ENCODE assay signal across 2 cellular contexts in the genomic region with DNA sequence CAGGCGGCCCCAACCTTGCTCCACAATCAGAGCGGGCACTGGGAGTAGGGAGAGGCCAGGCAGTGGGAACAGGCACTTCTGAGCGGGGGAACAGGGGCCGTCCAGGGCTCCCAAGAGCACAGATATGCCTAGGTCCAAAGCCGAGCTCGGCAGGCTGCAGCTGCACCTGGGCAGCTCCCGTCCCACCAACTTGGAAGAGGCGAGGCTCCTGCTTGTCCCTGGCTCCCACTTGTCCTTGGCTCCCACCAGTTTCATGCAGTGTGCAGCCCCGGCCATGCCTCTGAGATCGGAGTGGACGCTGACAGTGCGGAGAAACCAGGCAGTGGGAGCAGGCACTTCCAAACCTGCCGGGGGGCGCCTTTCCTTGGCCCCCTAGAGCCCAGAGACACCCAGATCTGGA.
"Had no signal": no experiment of that assay in that cellular context is flagged by ENCODE, and none has a peak within 500 bp of the region (broad histone marks: within the 10 kb centered on the region; RNA-seq: fewer than 3 reads in every experiment).

No MANE protein-coding gene starts in this region.

- DNase-seq: GDM1, GF-D8 had no signal
